8 cellular contexts compared by ENCODE assay signal in the genomic region with DNA sequence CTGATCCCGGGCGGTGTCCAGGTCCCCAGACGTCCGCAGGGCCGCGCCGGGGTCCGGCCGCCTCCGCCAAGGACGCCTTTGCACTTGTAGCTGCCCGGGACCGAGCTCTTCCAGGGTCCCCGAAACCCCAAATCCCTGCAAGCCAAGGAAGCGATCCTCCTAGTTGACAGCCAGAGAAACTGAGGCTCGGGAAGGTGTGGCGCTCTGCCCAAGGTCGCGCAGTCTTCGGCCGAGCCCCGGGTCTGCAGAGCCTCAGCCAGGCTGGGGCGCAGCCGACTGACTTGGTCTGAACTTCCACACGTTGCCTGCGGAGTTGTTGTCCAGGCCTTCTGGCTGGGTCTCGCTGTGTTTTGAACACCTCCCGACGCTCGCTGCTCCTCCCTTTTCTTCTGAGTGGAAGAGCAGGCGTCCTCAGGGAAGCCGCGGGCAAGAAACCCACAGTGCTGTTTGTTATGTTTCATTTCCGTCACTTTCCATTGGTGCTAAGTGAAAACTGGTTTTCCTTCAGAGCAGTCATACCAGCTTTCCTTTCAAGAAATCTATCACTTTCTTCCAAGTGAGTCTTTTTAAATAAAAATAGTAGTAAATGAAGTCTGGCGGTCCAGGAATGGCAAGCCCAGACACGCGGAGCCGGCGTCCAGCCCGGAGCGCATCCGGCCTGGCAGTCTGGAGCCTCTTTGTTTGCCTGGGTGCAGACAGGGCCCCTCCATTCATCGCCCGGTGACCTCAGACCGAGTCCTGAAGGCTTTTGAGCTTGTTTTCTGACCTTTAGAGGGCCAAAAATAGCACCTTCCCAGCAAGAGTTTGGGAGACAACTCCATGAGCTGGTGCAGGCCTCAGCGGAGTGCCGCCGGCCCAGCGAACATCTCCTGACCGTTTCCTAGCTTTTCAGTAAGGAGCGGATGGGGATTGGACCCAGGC. TPM values are rescaled to one million over a fixed set of nuclear protein-coding genes. Genes with fewer than 3 reads are reported as not detected.
DNase-seq lines count a peak whose midpoint lies in the region; ATAC-seq and TF ChIP-seq lines count a peak whose summit lies in the region.

No MANE protein-coding gene starts in this region.

- no peaks in the 10 kb centered on the region for H3K9me2 ChIP-seq in SK-N-SH

- POLR2A ChIA-PET in SK-N-SH (lab: Yijun Ruan, JAX), result interaction anchor here (0.6 to 1.0 kb wide), 2 partner anchors 33 kb away, joined by 3 to 4 read pairs; a partner anchor contains a TSS

- peak in 2 of 3 donors; percentile 2 to 25 for DNase-seq in CD4-positive, CD25-positive, alpha-beta regulatory T cell
- DNase-seq in SK-N-SH (peak; percentile 65), coronary artery (ENCODE audit: low spot score) (peak; percentile 80), left lobe of liver (ENCODE audit: low spot score) (peak; percentile 63)
- peak; percentile 13 for DNase-seq in stimulated activated CD4-positive, alpha-beta T cell treated with anti-CD3 and anti-CD28 coated beads, Interleukin-4, amount 100 ng/mL, for 24 hours
- DNase-seq in NK-92 treated with Interleukin-12 subunit alpha and Interleukin-12 subunit beta, amount 100 ng/mL, for 24 hours (lab: John Stamatoyannopoulos, UW), result no peak

- no peaks in the 10 kb centered on the region for H3K27me3 Mint-ChIP-seq in CD4-positive, CD25-positive, alpha-beta regulatory T cell

- no peaks in the 10 kb centered on the region for H3F3A ChIP-seq in SK-N-SH (replicated peaks; ENCODE audit: insufficient read depth)

- ATAC-seq in CD4-positive, CD25-positive, alpha-beta regulatory T cell (ENCODE audit: low read depth in 2 of 2), result no peak
- ATAC-seq in GM18909 (IDR thresholded peaks at IDR 0.05; ENCODE audit: poor library complexity, unreplicated experiment) (peak; percentile 33), HG03460 (IDR thresholded peaks at IDR 0.05; ENCODE audit: unreplicated experiment) (peak; percentile 31), left lobe of liver (peak; percentile 59)

- H3K27ac Mint-ChIP-seq in CD4-positive, CD25-positive, alpha-beta regulatory T cell, result peak overlapping the region; percentile 62 to 86 (median 76)

- whole genome bisulfite sequencing in SK-N-SH (ENCODE audit: low lambda C conversion rate), result 18% methylated on average over 27 of the region's 51 CpGs

- H2AFZ ChIP-seq in SK-N-SH (ENCODE audit: low read depth), result peak overlapping the region; percentile 93

- peaks cover 5% of the 10 kb centered on the region for H3K36me3 Mint-ChIP-seq in CD4-positive, CD25-positive, alpha-beta regulatory T cell

- no peak for TF ChIP-seq RAD21 in SK-N-SH (IDR thresholded peaks at IDR 0.05; ENCODE audit: low read length)

- H3K4me2 ChIP-seq in SK-N-SH, result peak overlapping the region; percentile 96

- H3K27ac ChIP-seq in CD4-positive, CD25-positive, alpha-beta regulatory T cell (ENCODE audit: insufficient read depth, low read length, poor library complexity, severe bottlenecking), result no peak overlapping the region
- H3K27ac ChIP-seq in SK-N-SH (ENCODE audit: low read depth in 2 of 2, low read length in 1 of 2) (peak overlapping the region; percentile 72 to 82), coronary artery (peak overlapping the region; percentile 65 to 89)

- no peaks in the 10 kb centered on the region for H3K9me3 Mint-ChIP-seq in CD4-positive, CD25-positive, alpha-beta regulatory T cell

- H3K27me3 ChIP-seq in CD4-positive, CD25-positive, alpha-beta regulatory T cell (ENCODE audit: control insufficient read depth, insufficient read depth, low read length), result no peaks in the 10 kb centered on the region
- H3K27me3 ChIP-seq in SK-N-SH (ENCODE audit: insufficient read depth), result no peaks in the 10 kb centered on the region

- no peaks in the 10 kb centered on the region for H3K9me3 ChIP-seq in CD4-positive, CD25-positive, alpha-beta regulatory T cell (ENCODE audit: control insufficient read depth in 2 of 2, low read length in 2 of 2)
- no peaks in the 10 kb centered on the region for H3K9me3 ChIP-seq in SK-N-SH

- peak overlapping the region; percentile 76 for H3K4me3 ChIP-seq in CD4-positive, CD25-positive, alpha-beta regulatory T cell (ENCODE audit: low read depth, low read length)
- H3K4me3 ChIP-seq in SK-N-SH (ENCODE audit: low read depth in 2 of 2, low read length in 1 of 2), result peak overlapping the region; percentile 89 to 91
- H3K4me3 ChIP-seq in coronary artery, result peak overlapping the region; percentile 92

- H3K36me3 ChIP-seq in CD4-positive, CD25-positive, alpha-beta regulatory T cell (ENCODE audit: control insufficient read depth, insufficient read depth, low read length), result no peaks in the 10 kb centered on the region
- H3K36me3 ChIP-seq in SK-N-SH (replicated peaks in 1 of 2; ENCODE audit: control insufficient read depth in 1 of 2, insufficient read depth in 2 of 2, low read length in 1 of 2), result peaks cover 0 to 7% of the 10 kb centered on the region in 2 experiments

- H3K4me3 Mint-ChIP-seq in CD4-positive, CD25-positive, alpha-beta regulatory T cell, result peak overlapping the region; percentile 89 to 92 (median 90)

- H3K9ac ChIP-seq in SK-N-SH, result peak overlapping the region; percentile 77

- H3K4me1 Mint-ChIP-seq in CD4-positive, CD25-positive, alpha-beta regulatory T cell, result peaks cover 5 to 32% (median 22%) of the 10 kb centered on the region in 4 donors

- peaks cover 46% of the 10 kb centered on the region for H3K79me2 ChIP-seq in SK-N-SH (ENCODE audit: insufficient read depth)

- no peak; a peak in 1 of 4 replicates for TF ChIP-seq EP300 in SK-N-SH (IDR thresholded peaks at IDR 0.05; ENCODE audit: borderline replicate concordance in 1 of 2, low read depth in 1 of 2, low read length in 1 of 2)

- CTCF ChIA-PET in SK-N-SH (lab: Yijun Ruan, JAX), result interaction anchor here (1.4 kb wide), 1 partner anchor 16 kb away, joined by 5 read pairs; no protein-coding TSS in a partner anchor

- no peaks in the 10 kb centered on the region for H4K20me1 ChIP-seq in SK-N-SH (ENCODE audit: insufficient read depth)

- peaks cover 9% of the 10 kb centered on the region for H3K4me1 ChIP-seq in CD4-positive, CD25-positive, alpha-beta regulatory T cell (ENCODE audit: control insufficient read depth, insufficient read depth, low read length, poor library complexity, severe bottlenecking)
- peaks cover 0 to 14% of the 10 kb centered on the region in 2 experiments; a peak in 2 of 4 replicates for H3K4me1 ChIP-seq in SK-N-SH (ENCODE audit: control insufficient read depth in 1 of 2, insufficient read depth in 2 of 2, low read depth in 1 of 2, low read length in 1 of 2)

- TF ChIP-seq CTCF in SK-N-SH (IDR thresholded peaks at IDR 0.05) (no peak), coronary artery (IDR thresholded peaks at IDR 0.05) (no peak)

TF ChIP-seq in SK-N-SH, 30 proteins besides CTCF, POLR2A, EP300 and RAD21 (continues in another document):
- no peak for TF ChIP-seq JUND (IDR thresholded peaks at IDR 0.05)
- TF ChIP-seq TAF1 (IDR thresholded peaks at IDR 0.05; ENCODE audit: borderline replicate concordance, low read depth, low read length), result peak; percentile 20; the same call in 1 of the 2 replicates
- TF ChIP-seq, protein P1, sequence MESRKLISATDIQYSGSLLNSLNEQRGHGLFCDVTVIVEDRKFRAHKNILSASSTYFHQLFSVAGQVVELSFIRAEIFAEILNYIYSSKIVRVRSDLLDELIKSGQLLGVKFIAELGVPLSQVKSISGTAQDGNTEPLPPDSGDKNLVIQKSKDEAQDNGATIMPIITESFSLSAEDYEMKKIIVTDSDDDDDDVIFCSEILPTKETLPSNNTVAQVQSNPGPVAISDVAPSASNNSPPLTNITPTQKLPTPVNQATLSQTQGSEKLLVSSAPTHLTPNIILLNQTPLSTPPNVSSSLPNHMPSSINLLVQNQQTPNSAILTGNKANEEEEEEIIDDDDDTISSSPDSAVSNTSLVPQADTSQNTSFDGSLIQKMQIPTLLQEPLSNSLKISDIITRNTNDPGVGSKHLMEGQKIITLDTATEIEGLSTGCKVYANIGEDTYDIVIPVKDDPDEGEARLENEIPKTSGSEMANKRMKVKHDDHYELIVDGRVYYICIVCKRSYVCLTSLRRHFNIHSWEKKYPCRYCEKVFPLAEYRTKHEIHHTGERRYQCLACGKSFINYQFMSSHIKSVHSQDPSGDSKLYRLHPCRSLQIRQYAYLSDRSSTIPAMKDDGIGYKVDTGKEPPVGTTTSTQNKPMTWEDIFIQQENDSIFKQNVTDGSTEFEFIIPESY (IDR thresholded peaks at IDR 0.05; ENCODE audit: borderline replicate concordance, low read depth), result no peak
- TF ChIP-seq TEAD4 (IDR thresholded peaks at IDR 0.05; ENCODE audit: borderline replicate concordance, insufficient read depth), result no peak
- TF ChIP-seq, protein P2, sequence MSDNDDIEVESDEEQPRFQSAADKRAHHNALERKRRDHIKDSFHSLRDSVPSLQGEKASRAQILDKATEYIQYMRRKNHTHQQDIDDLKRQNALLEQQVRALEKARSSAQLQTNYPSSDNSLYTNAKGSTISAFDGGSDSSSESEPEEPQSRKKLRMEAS (IDR thresholded peaks at IDR 0.05; ENCODE audit: low read depth), result no peak
- no peak for TF ChIP-seq SMC3 (IDR thresholded peaks at IDR 0.05; ENCODE audit: low read depth, low read length)
- TF ChIP-seq YY1 (IDR thresholded peaks at IDR 0.05; ENCODE audit: low read depth), result no peak
- TF ChIP-seq NRF1 (IDR thresholded peaks at IDR 0.05; ENCODE audit: low read depth, low read length), result no peak

RNA-seq across cellular contexts. Expression of a gene that starts 0.7 kb away (rescaled TPM):
- total RNA-seq in CD4-positive, CD25-positive, alpha-beta regulatory T cell, result 14.8 TPM
- polyA plus RNA-seq in CD4-positive, CD25-positive, alpha-beta regulatory T cell, result 10 to 100 TPM; 33.0 to 40.3 (median 35.6) TPM
- polyA plus RNA-seq in SK-N-SH (2012; rRNA removed), result 34.6 and 44.1 TPM in 2 replicates
- 53.8 and 56.9 TPM in 2 replicates for polyA plus RNA-seq in SK-N-SH (2012; cell fraction: cytosol; rRNA removed)
- 13.4 and 20.1 TPM in 2 replicates for polyA plus RNA-seq in SK-N-SH (2012; cell fraction: nucleus; rRNA removed)
- 53.6 TPM for total RNA-seq in left lobe of liver

RNA-seq across cellular contexts. Expression of a gene that starts 32.5 kb away (rescaled TPM):
- total RNA-seq in CD4-positive, CD25-positive, alpha-beta regulatory T cell, result 3.6 TPM
- 1 to 10 TPM; 2.1 to 4.2 (median 3.5) TPM for polyA plus RNA-seq in CD4-positive, CD25-positive, alpha-beta regulatory T cell
- 24.6 and 27.6 TPM in 2 replicates for polyA plus RNA-seq in SK-N-SH (2012; rRNA removed)
- 27.6 and 29.6 TPM in 2 replicates for polyA plus RNA-seq in SK-N-SH (2012; cell fraction: cytosol; rRNA removed)
- polyA plus RNA-seq in SK-N-SH (2012; cell fraction: nucleus; rRNA removed), result 11.1 and 15.1 TPM in 2 replicates
- 1.6 TPM for total RNA-seq in left lobe of liver

RNA-seq across cellular contexts. Expression of a gene that starts 33.0 kb away (rescaled TPM):
- total RNA-seq in CD4-positive, CD25-positive, alpha-beta regulatory T cell, result 24.5 TPM
- polyA plus RNA-seq in CD4-positive, CD25-positive, alpha-beta regulatory T cell, result 10 to 100 TPM; 48.8 to 61.7 (median 56.4) TPM
- 23.4 and 31.2 TPM in 2 replicates for polyA plus RNA-seq in SK-N-SH (2012; rRNA removed)
- polyA plus RNA-seq in SK-N-SH (2012; cell fraction: cytosol; rRNA removed), result 23.7 and 25.3 TPM in 2 replicates
- 27.4 and 32.0 TPM in 2 replicates for polyA plus RNA-seq in SK-N-SH (2012; cell fraction: nucleus; rRNA removed)
- 17.2 TPM for total RNA-seq in left lobe of liver

RNA-seq across cellular contexts. Expression of a gene that starts 52.6 kb away (rescaled TPM):
- total RNA-seq in CD4-positive, CD25-positive, alpha-beta regulatory T cell, result 9.8 TPM
- polyA plus RNA-seq in CD4-positive, CD25-positive, alpha-beta regulatory T cell, result 1 to 10 TPM in 3 of 4 donors, under 1 TPM in 1; 0.96 to 4.0 (median 2.9) TPM
- 0.02 TPM in 1 of 2 replicates, not detected in the other for polyA plus RNA-seq in SK-N-SH (2012; rRNA removed)
- polyA plus RNA-seq in SK-N-SH (2012; cell fraction: cytosol; rRNA removed), result 0.03 TPM in 1 of 2 replicates, not detected in the other
- 0.02 and 0.06 TPM in 2 replicates for polyA plus RNA-seq in SK-N-SH (2012; cell fraction: nucleus; rRNA removed)
- total RNA-seq in left lobe of liver, result 0.93 TPM

Comparison
In these comparisons a context has a peak if more than half of its experiments do, and no peak if none do; other contexts are left out.
1. ATAC-seq: peak in GM18909 (single experiment), HG03460 (single experiment) and left lobe of liver (single experiment); none in CD4-positive, CD25-positive, alpha-beta regulatory T cell (0 of 2).
2. Peak in every context shown above with its lines, with median percentiles within 50 percentile points of each other: H3K4me3 ChIP-seq.